Comparison of ENCODE assay signal across 1 cellular context in the genomic region with DNA sequence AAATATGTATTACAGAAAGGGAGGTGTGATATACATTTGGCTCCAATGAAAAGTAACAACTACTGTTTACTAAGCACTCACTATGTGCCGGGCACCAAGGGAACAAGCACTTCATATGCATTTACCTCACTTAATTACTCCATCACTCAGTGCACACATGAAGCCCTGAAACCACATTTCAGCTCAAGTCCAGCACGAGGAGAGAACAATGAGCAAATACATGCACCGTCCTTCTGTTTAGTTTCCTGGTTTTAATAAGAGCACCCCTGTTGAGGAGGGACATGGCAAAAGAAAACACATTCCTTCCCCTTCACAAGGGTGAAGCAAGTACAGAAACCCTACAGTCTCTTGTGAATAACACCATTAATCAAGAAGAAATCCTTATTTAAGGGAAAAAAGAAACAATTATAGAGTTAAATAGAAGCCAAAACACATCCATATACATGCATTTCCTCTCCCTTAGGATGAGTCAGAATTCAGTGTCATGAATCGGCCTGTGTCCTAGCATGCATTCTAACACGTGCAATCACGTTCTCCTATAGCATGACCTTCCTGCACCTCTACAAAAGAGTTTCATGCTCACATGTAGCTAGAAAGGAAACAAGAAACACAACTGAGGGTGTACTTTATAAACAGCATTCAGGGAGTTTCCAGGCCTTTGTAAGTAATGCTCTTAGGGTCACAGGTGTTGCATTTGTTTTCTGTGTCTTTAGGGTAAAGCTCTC.
TF ChIP-seq lines count a peak whose summit lies in the region.

No MANE protein-coding gene starts in this region.

TF ChIP-seq in GM12878, 131 proteins besides CTCF, POLR2A, EP300 and RAD21 (continued from another document and continues in another):
- TF ChIP-seq TBL1XR1 (IDR thresholded peaks at IDR 0.05; ENCODE audit: low read depth, low read length): no peak
- peak; percentile 35; the same call in 1 of the 2 replicates for TF ChIP-seq EED (IDR thresholded peaks at IDR 0.05; ENCODE audit: low read depth)
- TF ChIP-seq PML (IDR thresholded peaks at IDR 0.05; ENCODE audit: low read length): no peak
- no peak for TF ChIP-seq ZNF384 (IDR thresholded peaks at IDR 0.05; ENCODE audit: borderline replicate concordance, low read depth, low read length)
- TF ChIP-seq ZNF207 (IDR thresholded peaks at IDR 0.05; ENCODE audit: borderline replicate concordance): no peak
- peak; percentile 27; the same call in 1 of the 2 replicates for TF ChIP-seq ZBED1 (IDR thresholded peaks at IDR 0.05; ENCODE audit: borderline replicate concordance)
- TF ChIP-seq BRCA1 (IDR thresholded peaks at IDR 0.05; ENCODE audit: low read depth, low read length): no peak
- TF ChIP-seq ATF7 (IDR thresholded peaks at IDR 0.05; ENCODE audit: low read depth): peak; percentile 57
- peak; percentile 85 for TF ChIP-seq RELA (IDR thresholded peaks at IDR 0.05; ENCODE audit: borderline replicate concordance, partially characterized antibody)
- 0 out of 2 replicates have a peak, but pooled peaks have one; percentile 38 for TF ChIP-seq NBN (IDR thresholded peaks at IDR 0.05)
- TF ChIP-seq, protein P1, sequence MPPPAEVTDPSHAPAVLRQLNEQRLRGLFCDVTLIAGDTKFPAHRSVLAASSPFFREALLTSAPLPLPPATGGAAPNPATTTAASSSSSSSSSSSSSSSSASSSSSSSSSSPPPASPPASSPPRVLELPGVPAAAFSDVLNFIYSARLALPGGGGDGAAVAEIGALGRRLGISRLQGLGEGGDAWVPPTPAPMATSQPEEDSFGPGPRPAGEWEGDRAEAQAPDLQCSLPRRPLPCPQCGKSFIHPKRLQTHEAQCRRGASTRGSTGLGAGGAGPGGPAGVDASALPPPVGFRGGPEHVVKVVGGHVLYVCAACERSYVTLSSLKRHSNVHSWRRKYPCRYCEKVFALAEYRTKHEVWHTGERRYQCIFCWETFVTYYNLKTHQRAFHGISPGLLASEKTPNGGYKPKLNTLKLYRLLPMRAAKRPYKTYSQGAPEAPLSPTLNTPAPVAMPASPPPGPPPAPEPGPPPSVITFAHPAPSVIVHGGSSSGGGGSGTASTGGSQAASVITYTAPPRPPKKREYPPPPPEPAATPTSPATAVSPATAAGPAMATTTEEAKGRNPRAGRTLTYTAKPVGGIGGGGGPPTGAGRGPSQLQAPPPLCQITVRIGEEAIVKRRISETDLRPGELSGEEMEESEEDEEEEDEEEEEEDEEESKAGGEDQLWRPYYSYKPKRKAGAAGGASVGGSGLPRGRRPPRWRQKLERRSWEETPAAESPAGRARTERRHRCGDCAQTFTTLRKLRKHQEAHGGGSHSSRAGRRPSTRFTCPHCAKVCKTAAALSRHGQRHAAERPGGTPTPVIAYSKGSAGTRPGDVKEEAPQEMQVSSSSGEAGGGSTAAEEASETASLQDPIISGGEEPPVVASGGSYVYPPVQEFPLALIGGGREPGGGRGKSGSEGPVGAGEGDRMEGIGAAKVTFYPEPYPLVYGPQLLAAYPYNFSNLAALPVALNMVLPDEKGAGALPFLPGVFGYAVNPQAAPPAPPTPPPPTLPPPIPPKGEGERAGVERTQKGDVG (CRISPR knock-in tag; IDR thresholded peaks at IDR 0.05): no peak
- TF ChIP-seq, protein P2, sequence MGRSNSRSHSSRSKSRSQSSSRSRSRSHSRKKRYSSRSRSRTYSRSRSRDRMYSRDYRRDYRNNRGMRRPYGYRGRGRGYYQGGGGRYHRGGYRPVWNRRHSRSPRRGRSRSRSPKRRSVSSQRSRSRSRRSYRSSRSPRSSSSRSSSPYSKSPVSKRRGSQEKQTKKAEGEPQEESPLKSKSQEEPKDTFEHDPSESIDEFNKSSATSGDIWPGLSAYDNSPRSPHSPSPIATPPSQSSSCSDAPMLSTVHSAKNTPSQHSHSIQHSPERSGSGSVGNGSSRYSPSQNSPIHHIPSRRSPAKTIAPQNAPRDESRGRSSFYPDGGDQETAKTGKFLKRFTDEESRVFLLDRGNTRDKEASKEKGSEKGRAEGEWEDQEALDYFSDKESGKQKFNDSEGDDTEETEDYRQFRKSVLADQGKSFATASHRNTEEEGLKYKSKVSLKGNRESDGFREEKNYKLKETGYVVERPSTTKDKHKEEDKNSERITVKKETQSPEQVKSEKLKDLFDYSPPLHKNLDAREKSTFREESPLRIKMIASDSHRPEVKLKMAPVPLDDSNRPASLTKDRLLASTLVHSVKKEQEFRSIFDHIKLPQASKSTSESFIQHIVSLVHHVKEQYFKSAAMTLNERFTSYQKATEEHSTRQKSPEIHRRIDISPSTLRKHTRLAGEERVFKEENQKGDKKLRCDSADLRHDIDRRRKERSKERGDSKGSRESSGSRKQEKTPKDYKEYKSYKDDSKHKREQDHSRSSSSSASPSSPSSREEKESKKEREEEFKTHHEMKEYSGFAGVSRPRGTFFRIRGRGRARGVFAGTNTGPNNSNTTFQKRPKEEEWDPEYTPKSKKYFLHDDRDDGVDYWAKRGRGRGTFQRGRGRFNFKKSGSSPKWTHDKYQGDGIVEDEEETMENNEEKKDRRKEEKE (IDR thresholded peaks at IDR 0.05): no peak
- no peak for TF ChIP-seq JUND (IDR thresholded peaks at IDR 0.05; ENCODE audit: low read depth, low read length)
- TF ChIP-seq KLF5 (IDR thresholded peaks at IDR 0.05; ENCODE audit: partially characterized antibody): peak; percentile 19
- TF ChIP-seq POLR2AphosphoS5 (IDR thresholded peaks at IDR 0.05; ENCODE audit: low read length): no peak
- TF ChIP-seq BCL11A (IDR thresholded peaks at IDR 0.05; ENCODE audit: low read depth, low read length): no peak
- TF ChIP-seq ZZZ3 (IDR thresholded peaks at IDR 0.05; ENCODE audit: control insufficient read depth, insufficient read length, low read depth): no peak
- TF ChIP-seq SIX5 (IDR thresholded peaks at IDR 0.05; ENCODE audit: low read depth, low read length, severe bottlenecking): no peak
- no peak for TF ChIP-seq IRF4 (IDR thresholded peaks at IDR 0.05; ENCODE audit: low read depth, low read length)
- peak; percentile 78 for TF ChIP-seq FOXK2 (IDR thresholded peaks at IDR 0.05)
- TF ChIP-seq BHLHE40 (IDR thresholded peaks at IDR 0.05; ENCODE audit: borderline replicate concordance in 1 of 2, low read depth in 2 of 2, low read length in 1 of 2): peak; percentile 98
- TF ChIP-seq, protein P3, sequence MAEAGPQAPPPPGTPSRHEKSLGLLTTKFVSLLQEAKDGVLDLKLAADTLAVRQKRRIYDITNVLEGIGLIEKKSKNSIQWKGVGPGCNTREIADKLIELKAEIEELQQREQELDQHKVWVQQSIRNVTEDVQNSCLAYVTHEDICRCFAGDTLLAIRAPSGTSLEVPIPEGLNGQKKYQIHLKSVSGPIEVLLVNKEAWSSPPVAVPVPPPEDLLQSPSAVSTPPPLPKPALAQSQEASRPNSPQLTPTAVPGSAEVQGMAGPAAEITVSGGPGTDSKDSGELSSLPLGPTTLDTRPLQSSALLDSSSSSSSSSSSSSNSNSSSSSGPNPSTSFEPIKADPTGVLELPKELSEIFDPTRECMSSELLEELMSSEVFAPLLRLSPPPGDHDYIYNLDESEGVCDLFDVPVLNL (IDR thresholded peaks at IDR 0.05; ENCODE audit: low read depth, low read length): no peak
- TF ChIP-seq ESRRA (IDR thresholded peaks at IDR 0.05; ENCODE audit: low read length): 0 out of 2 replicates have a peak, but pooled peaks have one; percentile 25
- TF ChIP-seq FOS (IDR thresholded peaks at IDR 0.05; ENCODE audit: borderline replicate concordance, extremely low read depth, insufficient read length): no peak
- TF ChIP-seq NFYA (IDR thresholded peaks at IDR 0.05; ENCODE audit: borderline replicate concordance, low read depth, low read length): no peak
- no peak for TF ChIP-seq CEBPB (IDR thresholded peaks at IDR 0.05; ENCODE audit: borderline replicate concordance in 1 of 2, low read depth in 2 of 2, low read length in 2 of 2)
- TF ChIP-seq, protein P4, sequence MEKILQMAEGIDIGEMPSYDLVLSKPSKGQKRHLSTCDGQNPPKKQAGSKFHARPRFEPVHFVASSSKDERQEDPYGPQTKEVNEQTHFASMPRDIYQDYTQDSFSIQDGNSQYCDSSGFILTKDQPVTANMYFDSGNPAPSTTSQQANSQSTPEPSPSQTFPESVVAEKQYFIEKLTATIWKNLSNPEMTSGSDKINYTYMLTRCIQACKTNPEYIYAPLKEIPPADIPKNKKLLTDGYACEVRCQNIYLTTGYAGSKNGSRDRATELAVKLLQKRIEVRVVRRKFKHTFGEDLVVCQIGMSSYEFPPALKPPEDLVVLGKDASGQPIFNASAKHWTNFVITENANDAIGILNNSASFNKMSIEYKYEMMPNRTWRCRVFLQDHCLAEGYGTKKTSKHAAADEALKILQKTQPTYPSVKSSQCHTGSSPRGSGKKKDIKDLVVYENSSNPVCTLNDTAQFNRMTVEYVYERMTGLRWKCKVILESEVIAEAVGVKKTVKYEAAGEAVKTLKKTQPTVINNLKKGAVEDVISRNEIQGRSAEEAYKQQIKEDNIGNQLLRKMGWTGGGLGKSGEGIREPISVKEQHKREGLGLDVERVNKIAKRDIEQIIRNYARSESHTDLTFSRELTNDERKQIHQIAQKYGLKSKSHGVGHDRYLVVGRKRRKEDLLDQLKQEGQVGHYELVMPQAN (conservative IDR thresholded peaks at IDR 0.05): no peak
- TF ChIP-seq STAT3 (IDR thresholded peaks at IDR 0.05; ENCODE audit: low read depth, low read length): no peak
- TF ChIP-seq, protein P5, sequence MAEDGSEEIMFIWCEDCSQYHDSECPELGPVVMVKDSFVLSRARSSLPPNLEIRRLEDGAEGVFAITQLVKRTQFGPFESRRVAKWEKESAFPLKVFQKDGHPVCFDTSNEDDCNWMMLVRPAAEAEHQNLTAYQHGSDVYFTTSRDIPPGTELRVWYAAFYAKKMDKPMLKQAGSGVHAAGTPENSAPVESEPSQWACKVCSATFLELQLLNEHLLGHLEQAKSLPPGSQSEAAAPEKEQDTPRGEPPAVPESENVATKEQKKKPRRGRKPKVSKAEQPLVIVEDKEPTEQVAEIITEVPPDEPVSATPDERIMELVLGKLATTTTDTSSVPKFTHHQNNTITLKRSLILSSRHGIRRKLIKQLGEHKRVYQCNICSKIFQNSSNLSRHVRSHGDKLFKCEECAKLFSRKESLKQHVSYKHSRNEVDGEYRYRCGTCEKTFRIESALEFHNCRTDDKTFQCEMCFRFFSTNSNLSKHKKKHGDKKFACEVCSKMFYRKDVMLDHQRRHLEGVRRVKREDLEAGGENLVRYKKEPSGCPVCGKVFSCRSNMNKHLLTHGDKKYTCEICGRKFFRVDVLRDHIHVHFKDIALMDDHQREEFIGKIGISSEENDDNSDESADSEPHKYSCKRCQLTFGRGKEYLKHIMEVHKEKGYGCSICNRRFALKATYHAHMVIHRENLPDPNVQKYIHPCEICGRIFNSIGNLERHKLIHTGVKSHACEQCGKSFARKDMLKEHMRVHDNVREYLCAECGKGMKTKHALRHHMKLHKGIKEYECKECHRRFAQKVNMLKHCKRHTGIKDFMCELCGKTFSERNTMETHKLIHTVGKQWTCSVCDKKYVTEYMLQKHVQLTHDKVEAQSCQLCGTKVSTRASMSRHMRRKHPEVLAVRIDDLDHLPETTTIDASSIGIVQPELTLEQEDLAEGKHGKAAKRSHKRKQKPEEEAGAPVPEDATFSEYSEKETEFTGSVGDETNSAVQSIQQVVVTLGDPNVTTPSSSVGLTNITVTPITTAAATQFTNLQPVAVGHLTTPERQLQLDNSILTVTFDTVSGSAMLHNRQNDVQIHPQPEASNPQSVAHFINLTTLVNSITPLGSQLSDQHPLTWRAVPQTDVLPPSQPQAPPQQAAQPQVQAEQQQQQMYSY (CRISPR knock-in tag; IDR thresholded peaks at IDR 0.05): no peak
- TF ChIP-seq CREB1 (IDR thresholded peaks at IDR 0.05; ENCODE audit: low read depth): no peak
- TF ChIP-seq, protein P6, sequence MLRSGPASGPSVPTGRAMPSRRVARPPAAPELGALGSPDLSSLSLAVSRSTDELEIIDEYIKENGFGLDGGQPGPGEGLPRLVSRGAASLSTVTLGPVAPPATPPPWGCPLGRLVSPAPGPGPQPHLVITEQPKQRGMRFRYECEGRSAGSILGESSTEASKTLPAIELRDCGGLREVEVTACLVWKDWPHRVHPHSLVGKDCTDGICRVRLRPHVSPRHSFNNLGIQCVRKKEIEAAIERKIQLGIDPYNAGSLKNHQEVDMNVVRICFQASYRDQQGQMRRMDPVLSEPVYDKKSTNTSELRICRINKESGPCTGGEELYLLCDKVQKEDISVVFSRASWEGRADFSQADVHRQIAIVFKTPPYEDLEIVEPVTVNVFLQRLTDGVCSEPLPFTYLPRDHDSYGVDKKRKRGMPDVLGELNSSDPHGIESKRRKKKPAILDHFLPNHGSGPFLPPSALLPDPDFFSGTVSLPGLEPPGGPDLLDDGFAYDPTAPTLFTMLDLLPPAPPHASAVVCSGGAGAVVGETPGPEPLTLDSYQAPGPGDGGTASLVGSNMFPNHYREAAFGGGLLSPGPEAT (IDR thresholded peaks at IDR 0.05; ENCODE audit: low read depth): peak; percentile 99
- TF ChIP-seq, protein P7, sequence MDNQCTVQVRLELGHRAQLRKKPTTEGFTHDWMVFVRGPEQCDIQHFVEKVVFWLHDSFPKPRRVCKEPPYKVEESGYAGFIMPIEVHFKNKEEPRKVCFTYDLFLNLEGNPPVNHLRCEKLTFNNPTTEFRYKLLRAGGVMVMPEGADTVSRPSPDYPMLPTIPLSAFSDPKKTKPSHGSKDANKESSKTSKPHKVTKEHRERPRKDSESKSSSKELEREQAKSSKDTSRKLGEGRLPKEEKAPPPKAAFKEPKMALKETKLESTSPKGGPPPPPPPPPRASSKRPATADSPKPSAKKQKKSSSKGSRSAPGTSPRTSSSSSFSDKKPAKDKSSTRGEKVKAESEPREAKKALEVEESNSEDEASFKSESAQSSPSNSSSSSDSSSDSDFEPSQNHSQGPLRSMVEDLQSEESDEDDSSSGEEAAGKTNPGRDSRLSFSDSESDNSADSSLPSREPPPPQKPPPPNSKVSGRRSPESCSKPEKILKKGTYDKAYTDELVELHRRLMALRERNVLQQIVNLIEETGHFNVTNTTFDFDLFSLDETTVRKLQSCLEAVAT (IDR thresholded peaks at IDR 0.05): no peak
- TF ChIP-seq CHD2 (IDR thresholded peaks at IDR 0.05; ENCODE audit: borderline replicate concordance, low read depth, low read length): no peak
- TF ChIP-seq DPF2 (IDR thresholded peaks at IDR 0.05): no peak
- 0 out of 2 replicates have a peak, but pooled peaks have one; percentile 11 for TF ChIP-seq CBX5 (IDR thresholded peaks at IDR 0.05; ENCODE audit: low read depth)
- TF ChIP-seq, protein P8, sequence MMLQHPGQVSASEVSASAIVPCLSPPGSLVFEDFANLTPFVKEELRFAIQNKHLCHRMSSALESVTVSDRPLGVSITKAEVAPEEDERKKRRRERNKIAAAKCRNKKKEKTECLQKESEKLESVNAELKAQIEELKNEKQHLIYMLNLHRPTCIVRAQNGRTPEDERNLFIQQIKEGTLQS (IDR thresholded peaks at IDR 0.05; ENCODE audit: borderline replicate concordance, extremely low read depth, low read depth, low read length): no peak
- no peak for TF ChIP-seq SREBF1 (IDR thresholded peaks at IDR 0.05; ENCODE audit: low read length)
- no peak for TF ChIP-seq SUZ12 (IDR thresholded peaks at IDR 0.05; ENCODE audit: unreplicated experiment)
- TF ChIP-seq RB1 (IDR thresholded peaks at IDR 0.05; ENCODE audit: borderline replicate concordance): no peak
- TF ChIP-seq, protein P9, sequence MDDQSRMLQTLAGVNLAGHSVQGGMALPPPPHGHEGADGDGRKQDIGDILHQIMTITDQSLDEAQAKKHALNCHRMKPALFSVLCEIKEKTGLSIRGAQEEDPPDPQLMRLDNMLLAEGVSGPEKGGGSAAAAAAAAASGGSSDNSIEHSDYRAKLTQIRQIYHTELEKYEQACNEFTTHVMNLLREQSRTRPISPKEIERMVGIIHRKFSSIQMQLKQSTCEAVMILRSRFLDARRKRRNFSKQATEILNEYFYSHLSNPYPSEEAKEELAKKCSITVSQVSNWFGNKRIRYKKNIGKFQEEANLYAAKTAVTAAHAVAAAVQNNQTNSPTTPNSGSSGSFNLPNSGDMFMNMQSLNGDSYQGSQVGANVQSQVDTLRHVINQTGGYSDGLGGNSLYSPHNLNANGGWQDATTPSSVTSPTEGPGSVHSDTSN (IDR thresholded peaks at IDR 0.05; ENCODE audit: insufficient replicate concordance, low read depth, low read length): no peak
- TF ChIP-seq EGR1 (IDR thresholded peaks at IDR 0.05; ENCODE audit: borderline replicate concordance in 1 of 2, low read depth in 2 of 2, low read length in 2 of 2): no peak
- no peak for TF ChIP-seq HDGF (IDR thresholded peaks at IDR 0.05)
